Comparison of ENCODE assay signal across 10 cellular contexts in genomic region chr1:68346192-68346808, GRCh38.
A peak's percentile ranks its signal among the peaks of the same experiment; 100 is the strongest.
DNase-seq lines count a peak whose midpoint lies in the region; ATAC-seq and TF ChIP-seq lines count a peak whose summit lies in the region.
"Had no signal": no experiment of that assay in that cellular context is flagged by ENCODE, and none has a peak within 500 bp of the region (broad histone marks: within the 10 kb centered on the region; RNA-seq: fewer than 3 reads in every experiment).

No MANE protein-coding gene starts in this region.

- no peak for ATAC-seq in GM21825 (IDR thresholded peaks at IDR 0.05; ENCODE audit: unreplicated experiment)
- no peak for ATAC-seq in activated T-helper 17 cell treated with anti-CD3 and anti-CD28 coated beads, Interleukin-2, amount 50 U/mL, for 72 hours (replicated peaks)

- no peaks in the 10 kb centered on the region for H3K9me3 ChIP-seq in osteoblast (ENCODE audit: low read depth, low read length)
- H3K9me3 ChIP-seq: SJCRH30 had no signal

- H3K27me3 Mint-ChIP-seq in activated T-helper 17 cell treated with anti-CD3 and anti-CD28 coated beads, Interleukin-2, amount 50 U/mL, for 72 hours = no peaks in the 10 kb centered on the region
- H3K27me3 Mint-ChIP-seq: memory B cell had no signal

- H3K9me3 Mint-ChIP-seq in activated T-helper 17 cell treated with anti-CD3 and anti-CD28 coated beads, Interleukin-2, amount 50 U/mL, for 72 hours = no peaks in the 10 kb centered on the region

- no peak overlapping the region for H2AFZ ChIP-seq in osteoblast (ENCODE audit: low read length)

- no peak overlapping the region for H3K27ac Mint-ChIP-seq in activated T-helper 17 cell treated with anti-CD3 and anti-CD28 coated beads, Interleukin-2, amount 50 U/mL, for 72 hours
- H3K27ac Mint-ChIP-seq: memory B cell had no signal

- no peaks in the 10 kb centered on the region for H3K36me3 ChIP-seq in GM06990 (ENCODE audit: control insufficient read depth, insufficient read depth, low read length)
- H3K36me3 ChIP-seq in osteoblast (ENCODE audit: insufficient read depth, low read length) = no peaks in the 10 kb centered on the region
- H3K36me3 ChIP-seq: SJCRH30 had no signal

- H3K4me2 ChIP-seq in osteoblast (ENCODE audit: insufficient read depth, low read length) = no peak overlapping the region

- H3K27ac ChIP-seq in osteoblast (ENCODE audit: low read depth, low read length) = no peak overlapping the region
- H3K27ac ChIP-seq: SJCRH30 had no signal

- H3K79me2 ChIP-seq in osteoblast (ENCODE audit: insufficient read depth, low read length) = no peaks in the 10 kb centered on the region

- H3K4me3 Mint-ChIP-seq in activated T-helper 17 cell treated with anti-CD3 and anti-CD28 coated beads, Interleukin-2, amount 50 U/mL, for 72 hours = no peak overlapping the region
- H3K4me3 Mint-ChIP-seq: memory B cell had no signal

- H3K27me3 ChIP-seq in GM06990 (replicated peaks; ENCODE audit: control insufficient read depth, insufficient read depth, low read length) (no peaks in the 10 kb centered on the region), osteoblast (ENCODE audit: insufficient read depth, low read length) (no peaks in the 10 kb centered on the region)
- H3K27me3 ChIP-seq: SJCRH30 had no signal

- H3K4me1 Mint-ChIP-seq in activated T-helper 17 cell treated with anti-CD3 and anti-CD28 coated beads, Interleukin-2, amount 50 U/mL, for 72 hours = no peaks in the 10 kb centered on the region

- H4K20me1 ChIP-seq in osteoblast (ENCODE audit: insufficient read depth, low read length) = no peaks in the 10 kb centered on the region

- TF ChIP-seq CTCF in GM06990 (IDR thresholded peaks at IDR 0.05; ENCODE audit: insufficient read depth, low read length, poor library complexity, severe bottlenecking) (peak; percentile 34), osteoblast (IDR thresholded peaks at IDR 0.05; ENCODE audit: extremely low read depth, low read depth, low read length) (peak; percentile 56)

- no peaks in the 10 kb centered on the region for H3K4me1 ChIP-seq in osteoblast (ENCODE audit: insufficient read depth, low read length)
- H3K4me1 ChIP-seq: SJCRH30 had no signal

- no peak for DNase-seq in GM06990 (ENCODE audit: extremely low read depth, insufficient read length)
- peak; percentile 12 for DNase-seq in NCI-H1436 (lab: John Stamatoyannopoulos, UW)
- peak; percentile 36 for DNase-seq in cerebellar cortex (ENCODE audit: low spot score)
- peak; percentile 18 for DNase-seq in osteoblast (ENCODE audit: insufficient read length, low spot score, missing footprints)
- no peak for DNase-seq in D341Med (ENCODE audit: low spot score)
- DNase-seq in stimulated activated CD4-positive, alpha-beta T cell treated with anti-CD3 and anti-CD28 coated beads, Interleukin-4, amount 100 ng/mL, for 1 hour = no peak

- H3K4me3 ChIP-seq in GM06990 (replicated peaks; ENCODE audit: low read depth, low read length) (no peak overlapping the region), osteoblast (ENCODE audit: insufficient read depth, low read length) (no peak overlapping the region)
- H3K4me3 ChIP-seq: SJCRH30 had no signal

- H3K36me3 Mint-ChIP-seq in activated T-helper 17 cell treated with anti-CD3 and anti-CD28 coated beads, Interleukin-2, amount 50 U/mL, for 72 hours (ENCODE audit: low read depth) = no peaks in the 10 kb centered on the region
- H3K36me3 Mint-ChIP-seq: memory B cell had no signal

Comparison
In these comparisons a context has a peak if more than half of its experiments do, and no peak if none do; other contexts are left out.
1. DNase-seq: peak in NCI-H1436 (single experiment), cerebellar cortex (single experiment) and osteoblast (single experiment); none in GM06990 (single experiment), D341Med (single experiment) and stimulated activated CD4-positive, alpha-beta T cell treated with anti-CD3 and anti-CD28 coated beads, Interleukin-4, amount 100 ng/mL, for 1 hour (single experiment).